21 cellular contexts compared by ENCODE assay signal in the genomic region with DNA sequence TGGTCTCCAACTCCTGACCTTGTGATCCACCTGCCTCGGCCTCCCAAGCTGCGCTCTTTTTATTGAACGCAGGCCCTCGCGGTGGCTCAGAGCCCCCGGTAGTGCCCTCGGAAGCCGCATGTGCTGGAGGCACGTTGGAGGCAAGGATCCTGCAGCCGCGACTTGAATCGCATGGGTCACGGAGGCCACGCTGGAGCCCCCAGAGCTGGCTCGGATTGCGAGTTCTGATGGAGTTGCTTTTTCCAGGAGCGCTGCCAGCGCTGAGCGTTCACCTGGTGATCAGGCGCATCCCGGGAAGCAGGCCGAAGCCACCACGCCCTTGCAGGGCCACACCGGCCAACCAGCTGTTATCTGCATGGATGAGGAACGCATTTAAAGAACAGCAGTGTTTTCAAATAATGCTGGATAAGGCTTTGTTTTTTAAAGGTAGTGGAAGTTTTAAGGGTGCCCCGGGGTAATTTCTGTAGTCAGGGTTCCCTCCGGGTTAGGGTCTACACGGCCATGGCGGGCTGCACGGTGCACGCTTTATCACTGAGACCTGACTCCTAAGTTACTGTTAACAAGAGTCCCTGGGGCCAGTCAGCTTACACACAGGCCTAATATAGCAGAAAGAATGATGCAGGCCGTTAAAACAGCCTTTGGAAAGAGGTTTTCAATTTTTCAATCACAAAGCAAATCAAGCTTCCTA. TPM values are rescaled to one million over a fixed set of nuclear protein-coding genes. Genes with fewer than 3 reads are reported as not detected.
DNase-seq lines count a peak whose midpoint lies in the region; ATAC-seq and TF ChIP-seq lines count a peak whose summit lies in the region.
"Had no signal": no experiment of that assay in that cellular context is flagged by ENCODE, and none has a peak within 500 bp of the region (broad histone marks: within the 10 kb centered on the region; RNA-seq: fewer than 3 reads in every experiment).

No MANE protein-coding gene starts in this region.

- no peaks in the 10 kb centered on the region for H3K36me3 ChIP-seq in brain microvascular endothelial cell (replicated peaks)
- H3K36me3 ChIP-seq: adrenal gland, left lung, thoracic aorta had no signal

- intact Hi-C loops in sciatic nerve (cut with DNase I), result no loop called here

- in situ Hi-C loops in brain microvascular endothelial cell (cut with HindIII; ENCODE audit: low pct_ligation_motif_present, low sequenced_read_pairs), result no loop called here

- H3K27me3 ChIP-seq in brain microvascular endothelial cell (replicated peaks), result no peaks in the 10 kb centered on the region
- H3K27me3 ChIP-seq: adrenal gland, left lung had no signal

- no peak overlapping the region for H3K27ac ChIP-seq in brain microvascular endothelial cell
- H3K27ac ChIP-seq: left lung, PC-9, thoracic aorta had no signal

- H3K4me1 Mint-ChIP-seq in HFFc6 (ENCODE audit: low read depth), result peaks cover 15% of the 10 kb centered on the region
- peaks cover 24% of the 10 kb centered on the region for H3K4me1 Mint-ChIP-seq in chondrocyte (ENCODE audit: low read depth)
- H3K4me1 Mint-ChIP-seq: activated T-helper 17 cell treated with anti-CD3 and anti-CD28 coated beads, Interleukin-2, amount 50 U/mL, for 72 hours; central memory CD8-positive, alpha-beta T cell; stimulated activated effector memory CD8-positive, alpha-beta T cell treated with anti-CD3 and anti-CD28 coated beads, Interleukin-12 subunit alpha, Interleukin-12 subunit beta, amount 100 ng/mL, for 72 hours had no signal

- TF ChIP-seq CTCF in HFFc6 (IDR thresholded peaks at IDR 0.05), result no peak
- TF ChIP-seq CTCF in chondrocyte (IDR thresholded peaks at IDR 0.05), result no peak
- TF ChIP-seq CTCF in brain microvascular endothelial cell (IDR thresholded peaks at IDR 0.05; ENCODE audit: low read depth, low read length, missing control alignments), result no peak

- no peak overlapping the region for H3K4me3 ChIP-seq in brain microvascular endothelial cell (ENCODE audit: low read depth, low read length)
- H3K4me3 ChIP-seq: adrenal gland, left lung, PC-9, thoracic aorta had no signal

- H3K4me3 Mint-ChIP-seq in HFFc6 (no peak overlapping the region), chondrocyte (ENCODE audit: unreplicated experiment) (no peak overlapping the region)
- H3K4me3 Mint-ChIP-seq: activated T-helper 17 cell treated with anti-CD3 and anti-CD28 coated beads, Interleukin-2, amount 50 U/mL, for 72 hours; central memory CD8-positive, alpha-beta T cell; stimulated activated effector memory CD8-positive, alpha-beta T cell treated with anti-CD3 and anti-CD28 coated beads, Interleukin-12 subunit alpha, Interleukin-12 subunit beta, amount 100 ng/mL, for 72 hours had no signal

- H3K27me3 Mint-ChIP-seq in HFFc6 (ENCODE audit: insufficient read depth) (peaks cover 13% of the 10 kb centered on the region), chondrocyte (ENCODE audit: low read depth) (no peaks in the 10 kb centered on the region)
- H3K27me3 Mint-ChIP-seq: activated T-helper 17 cell treated with anti-CD3 and anti-CD28 coated beads, Interleukin-2, amount 50 U/mL, for 72 hours; central memory CD8-positive, alpha-beta T cell had no signal

- ATAC-seq in sciatic nerve, result peak; percentile 9
- ATAC-seq: activated T-helper 17 cell treated with anti-CD3 and anti-CD28 coated beads, Interleukin-2, amount 50 U/mL, for 72 hours; stimulated activated effector memory CD8-positive, alpha-beta T cell treated with anti-CD3 and anti-CD28 coated beads, Interleukin-12 subunit alpha, Interleukin-12 subunit beta, amount 100 ng/mL, for 72 hours had no signal

- H3K36me3 Mint-ChIP-seq in HFFc6 (ENCODE audit: low read depth) (no peaks in the 10 kb centered on the region), chondrocyte (ENCODE audit: low read depth) (no peaks in the 10 kb centered on the region)
- H3K36me3 Mint-ChIP-seq: stimulated activated effector memory CD8-positive, alpha-beta T cell treated with anti-CD3 and anti-CD28 coated beads, Interleukin-12 subunit alpha, Interleukin-12 subunit beta, amount 100 ng/mL, for 72 hours had no signal

- H3K9me3 Mint-ChIP-seq in HFFc6 (peaks cover 8% of the 10 kb centered on the region), chondrocyte (ENCODE audit: low read depth) (peaks cover 3% of the 10 kb centered on the region)
- H3K9me3 Mint-ChIP-seq: activated T-helper 17 cell treated with anti-CD3 and anti-CD28 coated beads, Interleukin-2, amount 50 U/mL, for 72 hours; central memory CD8-positive, alpha-beta T cell had no signal

- H3K27ac Mint-ChIP-seq in HFFc6 (peak overlapping the region; percentile 66), chondrocyte (ENCODE audit: unreplicated experiment) (peak overlapping the region; percentile 2)
- H3K27ac Mint-ChIP-seq: activated T-helper 17 cell treated with anti-CD3 and anti-CD28 coated beads, Interleukin-2, amount 50 U/mL, for 72 hours had no signal

- DNase-seq in HFFc6 (no peak), chondrocyte (ENCODE audit: low spot score) (no peak), medulla oblongata (ENCODE audit: extremely low spot score) (peak; percentile 10), sciatic nerve (ENCODE audit: low spot score) (no peak), brain microvascular endothelial cell (no peak), iPS-NIHi11 (ENCODE audit: low spot score) (no peak), DMS79 (lab: John Stamatoyannopoulos, UW) (no peak), NCI-H2107 treated with DMSO at 0.1 percent for 48 hours (lab: John Stamatoyannopoulos, UW; ENCODE audit: unreplicated experiment) (no peak)
- DNase-seq: activated CD4-positive, alpha-beta T cell treated with anti-CD3 and anti-CD28 coated beads for 1 hour; GDM1; left lung; NCI-H748 treated with DMSO at 0.1 percent for 48 hours; PC-9; stimulated activated CD4-positive, alpha-beta T cell treated with anti-CD3 and anti-CD28 coated beads, Interleukin-15, amount 100 ng/mL, for 24 hours; T-helper 9 cell had no signal

RNA-seq across cellular contexts. Expression of a gene that starts 6.2 kb away (rescaled TPM):
- total RNA-seq in HFFc6 (2021; fragmentation: NEBNext Ultra II Directional; extraction: Animal tissue kit (Norgen Biotek cat#: 25700)), result not detected
- total RNA-seq in chondrocyte, result 0.41 TPM in 1 of 3 replicates, not detected in the others
- total RNA-seq in sciatic nerve, result 1,180 TPM
- total RNA-seq: activated T-helper 17 cell treated with anti-CD3 and anti-CD28 coated beads, Interleukin-2, amount 50 U/mL, for 72 hours; fibroblast of villous mesenchyme; PC-9 had no signal

RNA-seq across cellular contexts. Expression of a gene that starts 36.8 kb away (rescaled TPM):
- 100 to 1,000 TPM in 4 of 6 experiments, 10 to 100 TPM in 2; 98.9 to 111 (median 105) TPM for total RNA-seq in HFFc6 (2021; fragmentation: NEBNext Ultra II Directional; extraction: Animal tissue kit (Norgen Biotek cat#: 25700))
- total RNA-seq in chondrocyte (122 to 129 TPM (median 128 TPM) in 3 replicates), sciatic nerve (178 TPM)

Comparison
In these comparisons a context has a peak if more than half of its experiments do, and no peak if none do; other contexts are left out.
1. RNA of a gene that starts 6.2 kb away (total RNA-seq): 1,180 TPM in sciatic nerve (single experiment); 0.41 TPM in chondrocyte and not detected in HFFc6; every median in the first group is over 100 times any median in the second.